ENCODE assay signal across 17 cellular contexts in the genomic region with DNA sequence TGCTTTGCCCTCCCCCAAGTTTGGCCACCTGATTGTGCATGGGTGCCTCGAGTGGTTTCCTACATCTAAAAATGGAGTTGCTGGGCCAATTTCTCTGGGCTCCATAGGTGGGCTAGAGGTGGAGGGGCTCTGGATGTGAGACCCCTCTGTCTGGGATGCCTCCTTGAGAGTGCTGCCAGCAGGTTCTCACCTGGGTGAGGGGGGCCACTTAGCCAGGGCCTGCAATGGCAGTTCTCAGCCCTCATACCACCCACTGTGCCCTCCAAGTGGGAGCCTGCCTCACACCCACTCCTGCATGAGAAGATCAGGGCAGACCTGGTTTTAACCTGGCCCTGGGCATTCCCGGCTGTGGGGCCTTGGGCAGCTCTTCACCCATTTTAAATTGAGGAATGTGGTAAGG.
"Had no signal": no experiment of that assay in that cellular context is flagged by ENCODE, and none has a peak within 500 bp of the region (broad histone marks: within the 10 kb centered on the region; RNA-seq: fewer than 3 reads in every experiment).

No MANE protein-coding gene starts in this region.

- H3K4me3 ChIP-seq: breast epithelium, left ventricle myocardium inferior had no signal

- H3K27ac ChIP-seq: breast epithelium, left ventricle myocardium inferior, neutrophil, VCaP had no signal

- H3K9me3 ChIP-seq: breast epithelium, left ventricle myocardium inferior, neutrophil had no signal

- H3K4me1 ChIP-seq: breast epithelium had no signal

- FAIRE-seq: colon, frontal cortex, TTC549 had no signal

- H3K27me3 ChIP-seq: breast epithelium, neutrophil had no signal

- ATAC-seq: activated naive CD8-positive, alpha-beta T cell treated with anti-CD3 and anti-CD28 coated beads, Interleukin-2, amount 50 U/mL, for 24 hours had no signal

- H3K36me3 ChIP-seq: breast epithelium had no signal

- DNase-seq: activated CD4-positive, alpha-beta T cell treated with anti-CD3 and anti-CD28 coated beads for 4 hours; activated CD4-positive, alpha-beta T cell treated with anti-CD3 and anti-CD28 coated beads, Interleukin-2, amount 50 U/mL, for 4 hours; activated gamma-delta T cell treated with Interleukin-2 at 50 U/mL for 16 hours; activated naive CD8-positive, alpha-beta T cell treated with anti-CD3 and anti-CD28 coated beads, Interleukin-2, amount 50 U/mL, for 24 hours; activated T-cell treated with anti-CD3 and anti-CD28 coated beads, Interleukin-2, amount 50 U/mL, for 1 hour; amygdala; effector CD8-positive, alpha-beta T cell; left ventricle myocardium inferior; stimulated activated CD4-positive, alpha-beta T cell treated with anti-CD3 and anti-CD28 coated beads, Interleukin-2, amount 100 ng/mL, for 48 hours; SW 1271; T-helper 9 cell had no signal
